Comparison of ENCODE assay signal across 32 cellular contexts in the genomic region with DNA sequence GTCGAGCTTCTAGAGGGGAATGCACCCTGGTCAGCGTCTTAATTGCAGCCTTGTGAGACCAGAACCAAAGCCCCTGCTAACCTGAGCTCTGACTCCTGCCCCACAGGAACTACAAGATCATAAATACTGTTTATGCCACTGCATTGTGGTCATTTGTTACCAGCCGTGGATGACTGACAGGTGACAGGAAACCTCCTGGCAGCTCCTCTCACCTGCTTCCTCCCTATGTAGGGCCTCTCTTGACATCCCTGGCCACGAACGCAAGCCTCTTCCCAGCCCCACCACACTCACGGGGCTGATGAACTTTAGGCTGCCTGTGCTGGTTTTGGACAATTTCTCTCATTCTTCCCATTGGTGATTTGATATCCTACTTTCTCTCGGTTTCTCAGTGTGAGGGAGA.
"Had no signal": no experiment of that assay in that cellular context is flagged by ENCODE, and none has a peak within 500 bp of the region (broad histone marks: within the 10 kb centered on the region; RNA-seq: fewer than 3 reads in every experiment).

No MANE protein-coding gene starts in this region.

- H3K36me3 ChIP-seq: esophagus muscularis mucosa, heart left ventricle, sigmoid colon, stomach, thyroid gland, WERI-Rb-1 had no signal

- H3K27ac Mint-ChIP-seq: activated CD4-positive, alpha-beta memory T cell treated with anti-CD3 and anti-CD28 coated beads, Interleukin-2, amount 10 ng/mL, durations not matched to agents 7 days and 5 days; activated CD4-positive, alpha-beta T cell treated with anti-CD3 and anti-CD28 coated beads, Interleukin-2, amount 10 ng/mL, durations not matched to agents 7 days and 5 days; activated CD8-positive, alpha-beta memory T cell treated with anti-CD3 and anti-CD28 coated beads, Interleukin-2, amount 10 ng/mL, durations not matched to agents 7 days and 5 days; activated T-helper 2 cell treated with anti-CD3 and anti-CD28 coated beads, Interferon-gamma antibody, Interleukin-2, Interleukin-4, amounts not matched to agents 10 μg/mL and 5 μg/mL and 100 μg/mL, durations not matched to agents 14 hours and 24 hours and 36 hours; mesothelial cell of epicardium; naive B cell; stimulated activated effector memory CD8-positive, alpha-beta T cell treated with anti-CD3 and anti-CD28 coated beads, Interleukin-12 subunit alpha, Interleukin-12 subunit beta, amount 100 ng/mL, for 72 hours; T-helper 17 cell had no signal

- H3K27me3 Mint-ChIP-seq: activated CD4-positive, alpha-beta memory T cell treated with anti-CD3 and anti-CD28 coated beads, Interleukin-2, amount 10 ng/mL, durations not matched to agents 7 days and 5 days; activated CD4-positive, alpha-beta T cell treated with anti-CD3 and anti-CD28 coated beads, Interleukin-2, amount 10 ng/mL, durations not matched to agents 7 days and 5 days had no signal

- ATAC-seq: activated CD4-positive, CD25-positive, alpha-beta regulatory T cell treated with anti-CD3 and anti-CD28 coated beads, Interleukin-2, amount 50 U/mL, for 24 hours; activated CD8-positive, alpha-beta memory T cell treated with anti-CD3 and anti-CD28 coated beads, Interleukin-2, amount 10 ng/mL, durations not matched to agents 7 days and 5 days; foreskin keratinocyte; heart left ventricle; left colon; psoas muscle; stimulated activated effector memory CD8-positive, alpha-beta T cell treated with anti-CD3 and anti-CD28 coated beads, Interleukin-12 subunit alpha, Interleukin-12 subunit beta, amount 100 ng/mL, for 72 hours; T-helper 17 cell had no signal

- H3K4me3 Mint-ChIP-seq: activated CD4-positive, alpha-beta memory T cell treated with anti-CD3 and anti-CD28 coated beads, Interleukin-2, amount 10 ng/mL, durations not matched to agents 7 days and 5 days; activated CD4-positive, alpha-beta T cell treated with anti-CD3 and anti-CD28 coated beads, Interleukin-2, amount 10 ng/mL, durations not matched to agents 7 days and 5 days; activated CD8-positive, alpha-beta memory T cell treated with anti-CD3 and anti-CD28 coated beads, Interleukin-2, amount 10 ng/mL, durations not matched to agents 7 days and 5 days; central memory CD8-positive, alpha-beta T cell; immature natural killer cell; mesothelial cell of epicardium; naive B cell; neural crest cell; stimulated activated effector memory CD8-positive, alpha-beta T cell treated with anti-CD3 and anti-CD28 coated beads, Interleukin-12 subunit alpha, Interleukin-12 subunit beta, amount 100 ng/mL, for 72 hours; T-helper 17 cell had no signal

- H3K27me3 ChIP-seq: foreskin keratinocyte, thyroid gland had no signal

- H3K9me3 Mint-ChIP-seq: activated CD4-positive, alpha-beta memory T cell treated with anti-CD3 and anti-CD28 coated beads, Interleukin-2, amount 10 ng/mL, durations not matched to agents 7 days and 5 days; activated CD4-positive, alpha-beta T cell treated with anti-CD3 and anti-CD28 coated beads, Interleukin-2, amount 10 ng/mL, durations not matched to agents 7 days and 5 days; activated T-helper 2 cell treated with anti-CD3 and anti-CD28 coated beads, Interferon-gamma antibody, Interleukin-2, Interleukin-4, amounts not matched to agents 10 μg/mL and 5 μg/mL and 100 μg/mL, durations not matched to agents 14 hours and 24 hours and 36 hours; mesothelial cell of epicardium; neural crest cell had no signal

- H3K4me3 ChIP-seq: esophagus muscularis mucosa, heart left ventricle, psoas muscle, sigmoid colon, stomach, thyroid gland had no signal

- H3K27ac ChIP-seq: esophagus muscularis mucosa, foreskin keratinocyte, heart left ventricle, parathyroid adenoma, psoas muscle, sigmoid colon, stomach, thyroid gland, WERI-Rb-1 had no signal

- H3K9me3 ChIP-seq: esophagus muscularis mucosa, heart left ventricle, psoas muscle, sigmoid colon, stomach, thyroid gland had no signal

- DNase-seq: activated CD4-positive, alpha-beta memory T cell treated with anti-CD3 and anti-CD28 coated beads, Interleukin-2, amount 10 ng/mL, durations not matched to agents 7 days and 5 days; activated CD4-positive, alpha-beta T cell treated with anti-CD3 and anti-CD28 coated beads, Interleukin-2, amount 10 ng/mL, durations not matched to agents 7 days and 5 days; activated CD8-positive, alpha-beta memory T cell treated with anti-CD3 and anti-CD28 coated beads, Interleukin-2, amount 10 ng/mL, durations not matched to agents 7 days and 5 days; activated T-cell treated with anti-CD3 and anti-CD28 coated beads, Interleukin-2, amount 50 U/mL, for 48 hours; anterior cingulate cortex; dermis blood vessel endothelial cell; effector CD4-positive, alpha-beta T cell; foreskin keratinocyte; heart left ventricle; hypothalamus; immature natural killer cell; kidney; left colon; naive B cell; occipital lobe; psoas muscle; sigmoid colon; small intestine; stimulated activated CD4-positive, alpha-beta T cell treated with anti-CD3 and anti-CD28 coated beads, Interleukin-4, amount 100 ng/mL, for 24 hours; stomach; T-helper 17 cell; T1000; thyroid gland; WERI-Rb-1 had no signal

- H3K36me3 Mint-ChIP-seq: activated CD8-positive, alpha-beta memory T cell treated with anti-CD3 and anti-CD28 coated beads, Interleukin-2, amount 10 ng/mL, durations not matched to agents 7 days and 5 days; immature natural killer cell; mesothelial cell of epicardium; naive B cell; stimulated activated effector memory CD8-positive, alpha-beta T cell treated with anti-CD3 and anti-CD28 coated beads, Interleukin-12 subunit alpha, Interleukin-12 subunit beta, amount 100 ng/mL, for 72 hours had no signal

- H3K4me1 Mint-ChIP-seq: activated CD8-positive, alpha-beta memory T cell treated with anti-CD3 and anti-CD28 coated beads, Interleukin-2, amount 10 ng/mL, durations not matched to agents 7 days and 5 days had no signal

- H3K4me1 ChIP-seq: esophagus muscularis mucosa, foreskin keratinocyte, heart left ventricle, parathyroid adenoma, psoas muscle, sigmoid colon, stomach, thyroid gland had no signal
